2 cellular contexts compared by ENCODE assay signal in genomic region chr2:163767097-163767496, GRCh38.
A peak's percentile ranks its signal among the peaks of the same experiment; 100 is the strongest.
TF ChIP-seq lines count a peak whose summit lies in the region.

No MANE protein-coding gene starts in this region.

TF ChIP-seq in H1, 55 proteins besides CTCF, POLR2A, EP300 and RAD21:
- no peak for TF ChIP-seq CBX8 (IDR thresholded peaks at IDR 0.05; ENCODE audit: borderline replicate concordance, low read depth, low read length)
- TF ChIP-seq CTBP2 (IDR thresholded peaks at IDR 0.05; ENCODE audit: borderline replicate concordance, insufficient read depth, insufficient read length, low read length), result no peak
- TF ChIP-seq SUZ12 (IDR thresholded peaks at IDR 0.05; ENCODE audit: low read length), result no peak
- TF ChIP-seq FOSL1 (IDR thresholded peaks at IDR 0.05; ENCODE audit: insufficient read depth, low read depth, low read length), result no peak
- no peak for TF ChIP-seq CHD1 (IDR thresholded peaks at IDR 0.05; ENCODE audit: low read depth, low read length)
- TF ChIP-seq BRCA1 (IDR thresholded peaks at IDR 0.05; ENCODE audit: low read depth, low read length), result no peak
- no peak for TF ChIP-seq SP1 (IDR thresholded peaks at IDR 0.05; ENCODE audit: low read depth, low read length)
- no peak for TF ChIP-seq CBX5 (IDR thresholded peaks at IDR 0.05; ENCODE audit: low read depth, low read length)
- no peak for TF ChIP-seq MAFK (IDR thresholded peaks at IDR 0.05; ENCODE audit: low read depth, low read length)
- TF ChIP-seq GABPA (IDR thresholded peaks at IDR 0.05; ENCODE audit: borderline replicate concordance, insufficient read depth, low read length), result no peak
- TF ChIP-seq NANOG (IDR thresholded peaks at IDR 0.05; ENCODE audit: insufficient read depth, low read depth, low read length, poor library complexity, severe bottlenecking), result no peak
- TF ChIP-seq CHD7 (IDR thresholded peaks at IDR 0.05; ENCODE audit: insufficient replicate concordance, low read length), result no peak
- no peak for TF ChIP-seq SIRT6 (IDR thresholded peaks at IDR 0.05; ENCODE audit: low read length)
- TF ChIP-seq HDAC2 (IDR thresholded peaks at IDR 0.05; ENCODE audit: borderline replicate concordance in 1 of 2, low read depth in 2 of 2, low read length in 2 of 2), result no peak
- TF ChIP-seq SIX5 (IDR thresholded peaks at IDR 0.05; ENCODE audit: low read depth, low read length), result no peak

TF ChIP-seq in liver, 16 proteins besides CTCF, POLR2A, EP300 and RAD21:
- TF ChIP-seq HNF4A (conservative IDR thresholded peaks at IDR 0.05), result peak in 1 of 2 donors; percentile 41
- TF ChIP-seq YY1 (IDR thresholded peaks at IDR 0.05), result no peak
- TF ChIP-seq HNF4G (IDR thresholded peaks at IDR 0.05), result peak; percentile 17
